28 cellular contexts compared by ENCODE assay signal in genomic region chr6:12186543-12186942, GRCh38.
"Had no signal": no experiment of that assay in that cellular context is flagged by ENCODE, and none has a peak within 500 bp of the region (broad histone marks: within the 10 kb centered on the region; RNA-seq: fewer than 3 reads in every experiment).

No MANE protein-coding gene starts in this region.

- H3K9me3 Mint-ChIP-seq: stimulated activated effector memory CD8-positive, alpha-beta T cell treated with anti-CD3 and anti-CD28 coated beads, Interleukin-12 subunit alpha, Interleukin-12 subunit beta, amount 100 ng/mL, for 72 hours; stimulated activated memory B cell treated with anti-CD40 and anti-IgM and Interleukin-4, amounts not matched to agents 10 μg/mL and 1 μg/mL and 100 μg/mL, for 72 hours; stimulated activated naive B cell treated with anti-CD40 and anti-IgM and Interleukin-4, amounts not matched to agents 10 μg/mL and 1 μg/mL and 100 μg/mL, for 72 hours; stimulated activated naive CD8-positive, alpha-beta T cell treated with anti-CD3 and anti-CD28 coated beads, Interleukin-15, amount 100 ng/mL, for 72 hours; stimulated activated naive CD8-positive, alpha-beta T cell treated with anti-CD3 and anti-CD28 coated beads, Interleukin-15, Interleukin-2, amounts not matched to agents 100 ng/mL and 50 ng/mL, for 24 hours; type B pancreatic cell had no signal

- H3K36me3 ChIP-seq: stomach, suprapubic skin, thoracic aorta, thyroid gland, tibial artery, tibial nerve, transverse colon, upper lobe of left lung, upper lobe of right lung, vagina had no signal

- H3K27ac Mint-ChIP-seq: stimulated activated effector memory CD8-positive, alpha-beta T cell treated with anti-CD3 and anti-CD28 coated beads, Interleukin-12 subunit alpha, Interleukin-12 subunit beta, amount 100 ng/mL, for 72 hours; stimulated activated memory B cell treated with anti-CD40 and anti-IgM and Interleukin-4, amounts not matched to agents 10 μg/mL and 1 μg/mL and 100 μg/mL, for 72 hours; stimulated activated naive B cell treated with anti-CD40 and anti-IgM and Interleukin-4, amounts not matched to agents 10 μg/mL and 1 μg/mL and 100 μg/mL, for 72 hours; stimulated activated naive CD8-positive, alpha-beta T cell treated with anti-CD3 and anti-CD28 coated beads, Interleukin-15, amount 100 ng/mL, for 72 hours; stimulated activated naive CD8-positive, alpha-beta T cell treated with anti-CD3 and anti-CD28 coated beads, Interleukin-15, Interleukin-2, amounts not matched to agents 100 ng/mL and 50 ng/mL, for 24 hours; type B pancreatic cell had no signal

- H3K4me1 Mint-ChIP-seq: stimulated activated memory B cell treated with anti-CD40 and anti-IgM and Interleukin-4, amounts not matched to agents 10 μg/mL and 1 μg/mL and 100 μg/mL, for 72 hours; stimulated activated naive B cell treated with anti-CD40 and anti-IgM and Interleukin-4, amounts not matched to agents 10 μg/mL and 1 μg/mL and 100 μg/mL, for 72 hours had no signal

- H3K27me3 Mint-ChIP-seq: stimulated activated memory B cell treated with anti-CD40 and anti-IgM and Interleukin-4, amounts not matched to agents 10 μg/mL and 1 μg/mL and 100 μg/mL, for 72 hours; stimulated activated naive B cell treated with anti-CD40 and anti-IgM and Interleukin-4, amounts not matched to agents 10 μg/mL and 1 μg/mL and 100 μg/mL, for 72 hours; stimulated activated naive CD8-positive, alpha-beta T cell treated with anti-CD3 and anti-CD28 coated beads, Interleukin-15, amount 100 ng/mL, for 72 hours; type B pancreatic cell had no signal

- H3K27me3 ChIP-seq: stomach, suprapubic skin, testis, thyroid gland, tibial artery, tibial nerve, transverse colon, upper lobe of left lung, upper lobe of right lung, vagina had no signal

- H3K9me3 ChIP-seq: stomach, suprapubic skin, testis, thoracic aorta, thyroid gland, tibial artery, tibial nerve, transverse colon, upper lobe of left lung, upper lobe of right lung, vagina had no signal

- H3K27ac ChIP-seq: stomach, suprapubic skin, testis, thoracic aorta, thyroid gland, tibial artery, tibial nerve, transverse colon, upper lobe of left lung, upper lobe of right lung, vagina had no signal

- H3K4me3 Mint-ChIP-seq: stimulated activated effector memory CD8-positive, alpha-beta T cell treated with anti-CD3 and anti-CD28 coated beads, Interleukin-12 subunit alpha, Interleukin-12 subunit beta, amount 100 ng/mL, for 72 hours; stimulated activated memory B cell treated with anti-CD40 and anti-IgM and Interleukin-4, amounts not matched to agents 10 μg/mL and 1 μg/mL and 100 μg/mL, for 72 hours; stimulated activated naive B cell treated with anti-CD40 and anti-IgM and Interleukin-4, amounts not matched to agents 10 μg/mL and 1 μg/mL and 100 μg/mL, for 72 hours; stimulated activated naive CD8-positive, alpha-beta T cell treated with anti-CD3 and anti-CD28 coated beads, Interleukin-15, amount 100 ng/mL, for 72 hours; stimulated activated naive CD8-positive, alpha-beta T cell treated with anti-CD3 and anti-CD28 coated beads, Interleukin-15, Interleukin-2, amounts not matched to agents 100 ng/mL and 50 ng/mL, for 24 hours; type B pancreatic cell had no signal

- ATAC-seq: stimulated activated effector memory CD8-positive, alpha-beta T cell treated with anti-CD3 and anti-CD28 coated beads, Interleukin-12 subunit alpha, Interleukin-12 subunit beta, amount 100 ng/mL, for 72 hours; stimulated activated memory B cell treated with anti-CD40 and anti-IgM and Interleukin-4, amounts not matched to agents 10 μg/mL and 1 μg/mL and 100 μg/mL, for 72 hours; stimulated activated naive B cell treated with anti-CD40 and anti-IgM and Interleukin-4, amounts not matched to agents 10 μg/mL and 1 μg/mL and 100 μg/mL, for 72 hours; stimulated activated naive CD8-positive, alpha-beta T cell treated with anti-CD3 and anti-CD28 coated beads, Interleukin-15, amount 100 ng/mL, for 72 hours; stimulated activated naive CD8-positive, alpha-beta T cell treated with anti-CD3 and anti-CD28 coated beads, Interleukin-15, Interleukin-2, amounts not matched to agents 100 U/mL and 50 U/mL, for 24 hours; upper lobe of right lung had no signal

- H3K4me3 ChIP-seq: stomach, suprapubic skin, testis, thoracic aorta, thyroid gland, tibial artery, tibial nerve, transverse colon, upper lobe of left lung, upper lobe of right lung, vagina had no signal

- DNase-seq: stimulated activated CD4-positive, alpha-beta T cell treated with anti-CD3 and anti-CD28 coated beads, Interleukin-2, amount 100 ng/mL, for 24 hours; stimulated activated CD4-positive, alpha-beta T cell treated with anti-CD3 and anti-CD28 coated beads, Interleukin-2, amount 100 ng/mL, for 48 hours; stimulated activated CD4-positive, alpha-beta T cell treated with anti-CD3 and anti-CD28 coated beads, Interleukin-4, amount 100 ng/mL, for 1 hour; stimulated activated CD4-positive, alpha-beta T cell treated with anti-CD3 and anti-CD28 coated beads, Interleukin-4, amount 100 ng/mL, for 24 hours; stimulated activated CD4-positive, alpha-beta T cell treated with anti-CD3 and anti-CD28 coated beads, Interleukin-4, amount 100 ng/mL, for 4 hours; stimulated activated CD8-positive, alpha-beta memory T cell treated with anti-CD3 and anti-CD28 coated beads, Interleukin-4, amount 100 ng/mL, for 48 hours; stimulated activated naive B cell treated with anti-CD40 and anti-IgM and Interleukin-4, amounts not matched to agents 10 μg/mL and 1 μg/mL and 100 μg/mL, for 72 hours; stimulated activated naive CD4-positive, alpha-beta T cell; stimulated activated naive CD4-positive, alpha-beta T cell treated with Interleukin-2 at 50 U/mL for 16 hours; stimulated activated naive CD8-positive, alpha-beta T cell treated with anti-CD3 and anti-CD28 coated beads, Interleukin-15, amount 100 ng/mL, for 72 hours; stimulated activated naive CD8-positive, alpha-beta T cell treated with anti-CD3 and anti-CD28 coated beads, Interleukin-15, Interleukin-2, amounts not matched to agents 100 U/mL and 50 U/mL, for 24 hours; stomach; substantia nigra; testis; thyroid gland; tibial artery; transverse colon; trophoblast cell; upper lobe of left lung; upper lobe of right lung had no signal

- H3K4me1 ChIP-seq: stomach, suprapubic skin, testis, thyroid gland, tibial artery, tibial nerve, transverse colon, upper lobe of left lung, upper lobe of right lung, vagina had no signal

- H3K36me3 Mint-ChIP-seq: stimulated activated effector memory CD8-positive, alpha-beta T cell treated with anti-CD3 and anti-CD28 coated beads, Interleukin-12 subunit alpha, Interleukin-12 subunit beta, amount 100 ng/mL, for 72 hours; stimulated activated memory B cell treated with anti-CD40 and anti-IgM and Interleukin-4, amounts not matched to agents 10 μg/mL and 1 μg/mL and 100 μg/mL, for 72 hours; type B pancreatic cell had no signal
